ENCODE assay signal across 8 cellular contexts in the genomic region with DNA sequence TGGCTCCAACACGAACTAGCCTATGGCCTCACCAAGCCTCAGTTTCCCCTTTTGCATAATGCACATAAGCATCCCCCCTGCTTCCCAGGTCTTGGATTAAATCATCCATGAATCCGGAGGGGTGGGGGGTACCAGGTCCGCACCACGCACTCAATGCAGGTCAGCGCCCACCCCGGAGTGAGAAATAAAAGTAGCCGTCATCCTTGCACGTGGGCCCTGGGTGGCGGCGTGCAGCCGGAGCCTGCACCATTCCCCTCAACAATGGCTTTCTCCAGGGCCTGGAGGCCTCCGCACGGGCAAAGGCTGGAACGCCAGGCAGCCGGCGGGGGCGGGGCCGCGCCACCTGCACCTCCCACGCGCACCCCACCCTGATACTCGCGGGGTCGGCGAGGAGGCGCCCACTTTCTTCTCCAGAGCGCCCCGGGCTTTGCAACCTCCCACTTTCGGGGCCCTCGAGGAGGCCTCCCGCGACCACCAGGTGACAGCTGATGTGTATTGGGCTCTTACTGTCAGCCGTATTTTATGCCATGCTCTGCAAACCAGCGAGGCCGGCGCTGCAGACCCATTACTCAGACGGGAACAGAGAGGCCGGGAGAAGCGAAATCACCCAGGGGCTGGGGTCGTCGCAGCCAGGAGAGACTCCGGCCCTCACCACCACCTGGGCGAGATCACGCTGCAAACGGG. TPM values are rescaled to one million over a fixed set of nuclear protein-coding genes. Genes with fewer than 3 reads are reported as not detected.
A peak's percentile ranks its signal among the peaks of the same experiment; 100 is the strongest.
DNase-seq lines count a peak whose midpoint lies in the region; ATAC-seq, FAIRE-seq and TF ChIP-seq lines count a peak whose summit lies in the region.

No MANE protein-coding gene starts in this region.

- peak overlapping the region; percentile 49 for H3K4me3 ChIP-seq in K562
- peak overlapping the region; percentile 31 to 99 (median 98) for H3K4me3 ChIP-seq in spleen

- BruUV-seq in K562 (replicated peaks; lab: Mats Ljungman, UMichigan), result no TSS peak

- H3K4me1 ChIP-seq in K562 (replicated peaks in 1 of 2; ENCODE audit: control insufficient read depth in 2 of 2, insufficient read depth in 2 of 2, low read length in 2 of 2) (peaks cover 2 to 46% of the 10 kb centered on the region in 2 experiments; a peak in 4 of 5 replicates), spleen (peaks cover 13 to 64% (median 48%) of the 10 kb centered on the region in 6 donors)

- H2AFZ ChIP-seq in K562 (ENCODE audit: low read depth, low read length), result peak overlapping the region; percentile 85

- peak; percentile 30 for DNase-seq in T-helper 22 cell (ENCODE audit: low read depth)
- DNase-seq in K562 (ENCODE audit: extremely low read depth in 1 of 4, low spot score in 3 of 4), result peak; percentile 43 to 63 (median 54)
- peak; percentile 35 for DNase-seq in iPS-NIHi11 (ENCODE audit: low spot score)
- peak; percentile 91 for DNase-seq in spleen
- no peak for DNase-seq in LoVo (ENCODE audit: low spot score)
- DNase-seq in HTR-8/SVneo (ENCODE audit: insufficient read length, low spot score), result no peak

- no peak for TF ChIP-seq POLR2A in K562 (conservative IDR thresholded peaks at IDR 0.05)
- TF ChIP-seq POLR2A in spleen (IDR thresholded peaks at IDR 0.05), result no peak

- H3K36me3 ChIP-seq in K562 (ENCODE audit: control insufficient read depth, insufficient read depth, low read length) (no peaks in the 10 kb centered on the region), spleen (peaks cover 0 to 17% (median 9%) of the 10 kb centered on the region in 6 donors)

- no peaks in the 10 kb centered on the region for H3K9me3 ChIP-seq in K562 (replicated peaks; ENCODE audit: control insufficient read depth, insufficient read depth, low read depth, low read length)
- no peaks in the 10 kb centered on the region for H3K9me3 ChIP-seq in spleen

- H3K79me2 ChIP-seq in K562 (ENCODE audit: control insufficient read depth, insufficient read depth, low read length), result no peaks in the 10 kb centered on the region

- no peak for TF ChIP-seq CTCF in K562 (IDR thresholded peaks at IDR 0.05 in 2 of 3, conservative IDR thresholded peaks at IDR 0.05 in 1 of 3; ENCODE audit: insufficient read depth in 2 of 3, low read depth in 1 of 3, low read length in 3 of 3)
- no peak for TF ChIP-seq CTCF in spleen (IDR thresholded peaks at IDR 0.05 in 8 of 11, conservative IDR thresholded peaks at IDR 0.05 in 3 of 11)

- H3K4me2 ChIP-seq in K562 (ENCODE audit: insufficient read depth, low read length), result peak overlapping the region; percentile 70

- POLR2A ChIA-PET in K562 (lab: Yijun Ruan, JAX), result interaction anchor here (0.6 to 3.5 kb wide), 47 partner anchors 8 to 676 kb away, joined by 3 to 26 read pairs (median 6); a partner anchor contains a TSS

- intact Hi-C loops in K562 (cut with micrococcal nuclease) (no loop called here), spleen (cut with DNase I; ENCODE audit: low total_unique reads) (loop anchor here (2.0 kb wide), 1 partner anchor 138 kb away; no protein-coding TSS in a partner anchor)

- H4K20me1 ChIP-seq in K562 (replicated peaks; ENCODE audit: control insufficient read depth, insufficient read depth, low read length), result no peaks in the 10 kb centered on the region

- 2% methylated on average over 42 of the region's 45 CpGs for WGBS in K562 (ENCODE audit: insufficient coverage, low coverage, missing lambda C conversion rate)
- WGBS in spleen, 5 donors, result 0 to 2% (median 1%) methylated on average over 20 to 45 of the region's 45 CpGs

- CTCF ChIA-PET in K562 (lab: Yijun Ruan, JAX; ENCODE audit: low intra/inter-chr PET ratio), result interaction anchor here (2.2 to 2.9 kb wide), 3 partner anchors 104 to 162 kb away, joined by 11 to 47 read pairs (median 30); no protein-coding TSS in a partner anchor

- H3K9ac ChIP-seq in K562 (ENCODE audit: insufficient read depth in 1 of 2, low read depth in 2 of 2, low read length in 2 of 2), result peak overlapping the region in 1 of 2 experiments; percentile 87; a peak in 2 of 4 replicates

- H3K27me3 ChIP-seq in K562 (ENCODE audit: control insufficient read depth in 2 of 2, insufficient read depth in 2 of 2, low read length in 2 of 2), result peaks cover 0 to 7% of the 10 kb centered on the region in 2 experiments; a peak in 2 of 5 replicates
- H3K27me3 ChIP-seq in spleen (replicated peaks in 1 of 7), result no peaks in the 10 kb centered on the region

- H3K27ac ChIP-seq in K562 (ENCODE audit: extremely low read depth, low read depth, low read length) (peak overlapping the region; percentile 25; the same call in 1 of the 3 replicates), spleen (peak overlapping the region; percentile 53 to 95 (median 92))

- no peak for TF ChIP-seq RAD21 in K562 (CRISPR knock-in tag; conservative IDR thresholded peaks at IDR 0.05 in 1 of 2, IDR thresholded peaks at IDR 0.05 in 1 of 2)

- H3K9me1 ChIP-seq in K562 (ENCODE audit: control insufficient read depth, insufficient read depth, low read length), result no peaks in the 10 kb centered on the region

- in situ Hi-C loops in K562 (cut with MboI), result no loop called here

- ATAC-seq in GM18511 (IDR thresholded peaks at IDR 0.05; ENCODE audit: unreplicated experiment) (peak; percentile 7), HG03460 (IDR thresholded peaks at IDR 0.05; ENCODE audit: unreplicated experiment) (peak; percentile 14), K562 (peak; percentile 51)

- TF ChIP-seq EP300 in K562 (IDR thresholded peaks at IDR 0.05; ENCODE audit: low read length), result no peak

- FAIRE-seq in K562 (lab: Jason Lieb, UNC), result peak; percentile 6
- FAIRE-seq in HTR-8/SVneo (lab: Jason Lieb, UNC), result no peak

RNA-seq across cellular contexts. Expression of a gene that starts 0.8 kb away (rescaled TPM):
- 7.1 and 17.3 TPM in 2 replicates for total RNA-seq in K562 (2011; cell fraction: chromatin; rRNA removed; ENCODE audit: low replicate concordance)
- 18.6 and 27.0 TPM in 2 replicates for total RNA-seq in K562 (2011; cell fraction: nucleolus; rRNA removed)
- total RNA-seq in K562 (2011; cell fraction: nucleoplasm; rRNA removed), result 12.8 and 19.0 TPM in 2 replicates
- 3.9 and 4.1 TPM in 2 replicates for total RNA-seq in K562 (2014; rRNA removed)
- 1.7 and 2.1 TPM in 2 replicates for total RNA-seq in K562 (2014; rRNA removed; fragmentation: Illumina TruSeq; extraction: Trizol)
- 1.9 and 2.0 TPM in 2 replicates for total RNA-seq in K562 (2015; rRNA removed; fragmentation: Illumina TruSeq; extraction: Trizol)
- 2.9 and 3.1 TPM in 2 replicates for total RNA-seq in K562 (2021)
- 2.7 and 4.7 TPM in 2 replicates for polyA plus RNA-seq in K562 (2011; rRNA removed)
- polyA plus RNA-seq in K562 (2011; cell fraction: cytosol; rRNA removed), result 5.2 and 6.5 TPM in 2 replicates
- 8.7 and 19.6 TPM in 2 replicates for polyA plus RNA-seq in K562 (2011; cell fraction: nucleus; rRNA removed)
- 2.9 and 8.2 TPM in 2 replicates for polyA plus RNA-seq in K562 (2012)
- polyA plus RNA-seq in K562 (2014; fragmentation: Illumina TruSeq; extraction: Trizol), result 0.79 and 1.0 TPM in 2 replicates
- polyA plus RNA-seq in K562 (2014; fragmentation: Nextera tagmentation; extraction: Ambion mirVana), result under 1 TPM; 0.06 to 0.18 TPM
- 2.5 and 2.7 TPM in 2 replicates for polyA plus RNA-seq in K562 (2014; rRNA removed)
- 3.5 and 5.2 TPM in 2 replicates for polyA minus RNA-seq in K562 (2011; rRNA and poly(A)+ RNA removed)
- 4.3 and 18.2 TPM in 2 replicates for polyA minus RNA-seq in K562 (2011; cell fraction: cytosol; rRNA and poly(A)+ RNA removed)
- 17.8 and 31.2 TPM in 2 replicates for polyA minus RNA-seq in K562 (2011; cell fraction: nucleus; rRNA and poly(A)+ RNA removed)
- 100 to 1,000 TPM in 1 of 7 donors, 10 to 100 TPM in 6; 57.4 to 114 (median 77.4) TPM for total RNA-seq in spleen
- 10 to 100 TPM; 40.6 to 76.9 (median 43.3) TPM for polyA plus RNA-seq in spleen

RNA-seq across cellular contexts. Expression of a gene that starts 18.4 kb away (rescaled TPM):
- total RNA-seq in K562 (2011; cell fraction: chromatin; rRNA removed; ENCODE audit: low replicate concordance), result 40.1 and 85.1 TPM in 2 replicates
- 40.9 and 42.2 TPM in 2 replicates for total RNA-seq in K562 (2011; cell fraction: nucleolus; rRNA removed)
- total RNA-seq in K562 (2011; cell fraction: nucleoplasm; rRNA removed), result 35.7 and 48.3 TPM in 2 replicates
- total RNA-seq in K562 (2014; rRNA removed) (133 and 141 TPM in 2 replicates), K562 (2014; rRNA removed; fragmentation: Illumina TruSeq; extraction: Trizol) (46.8 and 52.9 TPM in 2 replicates), K562 (2015; rRNA removed; fragmentation: Illumina TruSeq; extraction: Trizol) (105 and 106 TPM in 2 replicates), K562 (2021) (98.3 and 123 TPM in 2 replicates), spleen (10 to 100 TPM; 15.5 to 26.0 (median 21.6) TPM)
- polyA plus RNA-seq in K562 (2011; rRNA removed) (90.3 and 94.7 TPM in 2 replicates), K562 (2014; fragmentation: Illumina TruSeq; extraction: Trizol) (117 and 161 TPM in 2 replicates), K562 (2014; fragmentation: Nextera tagmentation; extraction: Ambion mirVana) (under 1 TPM; 0.48 to 0.71 TPM), K562 (2014; rRNA removed) (94.5 and 105 TPM in 2 replicates), spleen (10 to 100 TPM in 1 of 3 donors, 1 to 10 TPM in 2; 4.9 to 21.7 (median 8.9) TPM)
- 191 and 212 TPM in 2 replicates for polyA plus RNA-seq in K562 (2011; cell fraction: cytosol; rRNA removed)
- 59.1 and 76.5 TPM in 2 replicates for polyA plus RNA-seq in K562 (2011; cell fraction: nucleus; rRNA removed)
- 58.8 and 94.2 TPM in 2 replicates for polyA plus RNA-seq in K562 (2012)
- 57.4 and 85.2 TPM in 2 replicates for polyA minus RNA-seq in K562 (2011; rRNA and poly(A)+ RNA removed)
- polyA minus RNA-seq in K562 (2011; cell fraction: cytosol; rRNA and poly(A)+ RNA removed), result 48.5 and 69.4 TPM in 2 replicates
- 10.8 and 13.6 TPM in 2 replicates for polyA minus RNA-seq in K562 (2011; cell fraction: nucleus; rRNA and poly(A)+ RNA removed)

RNA-seq across cellular contexts. Expression of a gene that starts 47.8 kb away (rescaled TPM):
- total RNA-seq in K562 (2011; cell fraction: chromatin; rRNA removed; ENCODE audit: low replicate concordance), result 33.4 and 83.5 TPM in 2 replicates
- total RNA-seq in K562 (2011; cell fraction: nucleolus; rRNA removed), result 50.0 and 67.9 TPM in 2 replicates
- total RNA-seq in K562 (2011; cell fraction: nucleoplasm; rRNA removed), result 30.1 and 33.7 TPM in 2 replicates
- 112 and 140 TPM in 2 replicates for total RNA-seq in K562 (2014; rRNA removed)
- total RNA-seq in K562 (2014; rRNA removed; fragmentation: Illumina TruSeq; extraction: Trizol), result 13.8 and 18.7 TPM in 2 replicates
- 81.1 and 90.4 TPM in 2 replicates for total RNA-seq in K562 (2015; rRNA removed; fragmentation: Illumina TruSeq; extraction: Trizol)
- 215 and 235 TPM in 2 replicates for total RNA-seq in K562 (2021)
- 35.0 and 50.3 TPM in 2 replicates for polyA plus RNA-seq in K562 (2011; rRNA removed)
- 77.5 and 236 TPM in 2 replicates for polyA plus RNA-seq in K562 (2011; cell fraction: cytosol; rRNA removed)
- 41.8 and 63.1 TPM in 2 replicates for polyA plus RNA-seq in K562 (2011; cell fraction: nucleus; rRNA removed)
- 83.8 and 112 TPM in 2 replicates for polyA plus RNA-seq in K562 (2012)
- 20.3 and 68.0 TPM in 2 replicates for polyA plus RNA-seq in K562 (2014; fragmentation: Illumina TruSeq; extraction: Trizol)
- 10 to 100 TPM; 17.6 to 71.8 TPM for polyA plus RNA-seq in K562 (2014; fragmentation: Nextera tagmentation; extraction: Ambion mirVana)
- polyA plus RNA-seq in K562 (2014; rRNA removed), result 105 and 132 TPM in 2 replicates
- polyA minus RNA-seq in K562 (2011; rRNA and poly(A)+ RNA removed), result 4.1 and 9.6 TPM in 2 replicates
- 27.2 and 34.0 TPM in 2 replicates for polyA minus RNA-seq in K562 (2011; cell fraction: cytosol; rRNA and poly(A)+ RNA removed)
- 18.0 and 20.1 TPM in 2 replicates for polyA minus RNA-seq in K562 (2011; cell fraction: nucleus; rRNA and poly(A)+ RNA removed)
- 10 to 100 TPM; 21.1 to 59.3 (median 44.2) TPM for total RNA-seq in spleen
- polyA plus RNA-seq in spleen, result 10 to 100 TPM; 39.5 to 87.5 (median 84.1) TPM

Comparison
In these comparisons a context has a peak if more than half of its experiments do, and no peak if none do; other contexts are left out.
1. DNase-seq: peak in T-helper 22 cell (single experiment), K562 (4 of 4), iPS-NIHi11 (single experiment) and spleen (single experiment); none in LoVo (single experiment) and HTR-8/SVneo (single experiment).
2. Peak in every context shown above with its lines, with median percentiles within 50 percentile points of each other: ATAC-seq.